ENCODE assay signal across 22 cellular contexts in genomic region chr7:137642467-137642866, GRCh38.
DNase-seq lines count a peak whose midpoint lies in the region; ATAC-seq, FAIRE-seq and TF ChIP-seq lines count a peak whose summit lies in the region.
"Had no signal": no experiment of that assay in that cellular context is flagged by ENCODE, and none has a peak within 500 bp of the region (broad histone marks: within the 10 kb centered on the region; RNA-seq: fewer than 3 reads in every experiment).

No MANE protein-coding gene starts in this region.

- FAIRE-seq in GM12892 (lab: Jason Lieb, UNC) = no peak
- FAIRE-seq: GM19239 had no signal

- H3K27ac Mint-ChIP-seq in WTC11 = no peak overlapping the region
- H3K27ac Mint-ChIP-seq: activated naive CD4-positive, alpha-beta T cell treated with anti-CD3 and anti-CD28 coated beads, Interleukin-2, amount 50 U/mL, for 24 hours; natural killer cell treated with Interleukin-12 subunit alpha and Interleukin-12 subunit beta and Interleukin-15 and Interleukin-18, amount 100 ng/mL, for 72 hours; type B pancreatic cell had no signal

- no peak overlapping the region for H3K4me3 Mint-ChIP-seq in WTC11
- H3K4me3 Mint-ChIP-seq: activated naive CD4-positive, alpha-beta T cell treated with anti-CD3 and anti-CD28 coated beads, Interleukin-2, amount 50 U/mL, for 24 hours; natural killer cell treated with Interleukin-12 subunit alpha and Interleukin-12 subunit beta and Interleukin-15 and Interleukin-18, amount 100 ng/mL, for 72 hours; type B pancreatic cell had no signal

- TF ChIP-seq CTCF in AG09309 (IDR thresholded peaks at IDR 0.05; ENCODE audit: control insufficient read depth, insufficient read depth, low read depth, low read length, missing control alignments) (no peak), WTC11 (IDR thresholded peaks at IDR 0.05) (no peak)

- POLR2A ChIA-PET in WTC11 (lab: Charles Lee) = interaction anchor here (0.6 to 0.7 kb wide), 2 partner anchors 1369 to 1704 kb away, joined by 3 to 7 read pairs; no protein-coding TSS in a partner anchor

- no peak for ATAC-seq in HG03521 (IDR thresholded peaks at IDR 0.05; ENCODE audit: unreplicated experiment)
- no peak for ATAC-seq in WTC11
- no peak for ATAC-seq in GM19395 (IDR thresholded peaks at IDR 0.05; ENCODE audit: unreplicated experiment)
- ATAC-seq: natural killer cell treated with Interleukin-12 subunit alpha and Interleukin-12 subunit beta and Interleukin-15 and Interleukin-18, amount 100 ng/mL, for 72 hours had no signal

- H3K4me1 Mint-ChIP-seq in WTC11 = peaks cover 10% of the 10 kb centered on the region
- H3K4me1 Mint-ChIP-seq: activated naive CD4-positive, alpha-beta T cell treated with anti-CD3 and anti-CD28 coated beads, Interleukin-2, amount 50 U/mL, for 24 hours had no signal

- H3K27me3 Mint-ChIP-seq in WTC11 (ENCODE audit: low read depth) = peaks cover 12% of the 10 kb centered on the region
- H3K27me3 Mint-ChIP-seq: type B pancreatic cell had no signal

- H3K9me3 Mint-ChIP-seq in WTC11 = peaks cover 19% of the 10 kb centered on the region
- H3K9me3 Mint-ChIP-seq: activated naive CD4-positive, alpha-beta T cell treated with anti-CD3 and anti-CD28 coated beads, Interleukin-2, amount 50 U/mL, for 24 hours; type B pancreatic cell had no signal

- TF ChIP-seq POLR2A in GM12892 (IDR thresholded peaks at IDR 0.05; ENCODE audit: low read depth, low read length) = no peak

- CTCF ChIA-PET in WTC11 (lab: Charles Lee) = interaction anchor here (1.0 kb wide), 1 partner anchor 16 kb away, joined by 3 read pairs; no protein-coding TSS in a partner anchor

- DNase-seq in AG09309 (ENCODE audit: low read depth) = peak; percentile 93
- DNase-seq in H4 (ENCODE audit: low spot score) = peak; percentile 85
- peak; percentile 0 for DNase-seq in OCI-M1 (lab: John Stamatoyannopoulos, UW)
- DNase-seq in epithelial cell of prostate (ENCODE audit: low read depth, low spot score) = peak; percentile 43
- no peak for DNase-seq in GM12892 (ENCODE audit: insufficient read length)
- DNase-seq in WTC11 (ENCODE audit: low spot score) = no peak
- DNase-seq: activated CD4-positive, CD25-positive, alpha-beta regulatory T cell treated with anti-CD3 and anti-CD28 coated beads, Interleukin-2, amount 50 U/mL, for 72 hours; activated CD8-positive, alpha-beta memory T cell treated with anti-CD3 and anti-CD28 coated beads, Interleukin-2, amount 50 U/mL, for 4 hours; BE2C; cerebellar nuclear complex; DMS79 treated with DMSO at 0.1 percent for 48 hours; NCI-H2171; stimulated activated CD4-positive, alpha-beta T cell treated with anti-CD3 and anti-CD28 coated beads, Interleukin-1b, Interleukin-23, amount 100 ng/mL, for 48 hours; T-helper 1 cell had no signal

- no peak overlapping the region for H3K4me3 ChIP-seq in AG09309 (ENCODE audit: control insufficient read depth, low read depth, low read length)
- H3K4me3 ChIP-seq: right atrium auricular region had no signal

- H3K27ac ChIP-seq in epithelial cell of prostate = no peak overlapping the region
- H3K27ac ChIP-seq: KMS-11, right atrium auricular region had no signal

- H3K36me3 Mint-ChIP-seq in WTC11 = peaks cover 2% of the 10 kb centered on the region; the same call in 1 of the 2 replicates
- H3K36me3 Mint-ChIP-seq: activated naive CD4-positive, alpha-beta T cell treated with anti-CD3 and anti-CD28 coated beads, Interleukin-2, amount 50 U/mL, for 24 hours; natural killer cell treated with Interleukin-12 subunit alpha and Interleukin-12 subunit beta and Interleukin-15 and Interleukin-18, amount 100 ng/mL, for 72 hours; type B pancreatic cell had no signal

TF ChIP-seq in WTC11, 78 proteins besides CTCF, POLR2A, EP300 and RAD21 (continues in another document):
- TF ChIP-seq JUN (CRISPR knock-in tag; IDR thresholded peaks at IDR 0.05) (no peak), HMGA2 (CRISPR knock-in tag; IDR thresholded peaks at IDR 0.05) (no peak), AFF4 (CRISPR knock-in tag; IDR thresholded peaks at IDR 0.05; ENCODE audit: borderline replicate concordance) (no peak), ETV6 (CRISPR knock-in tag; IDR thresholded peaks at IDR 0.05) (no peak), ZMAT4 (CRISPR knock-in tag; IDR thresholded peaks at IDR 0.05) (no peak), OVOL2 (CRISPR knock-in tag; IDR thresholded peaks at IDR 0.05; ENCODE audit: borderline replicate concordance) (no peak), ATF2 (CRISPR knock-in tag; IDR thresholded peaks at IDR 0.05; ENCODE audit: borderline replicate concordance, low read depth) (no peak), USF2 (CRISPR knock-in tag; IDR thresholded peaks at IDR 0.05) (no peak), ZNF416 (CRISPR knock-in tag; IDR thresholded peaks at IDR 0.05) (no peak), ZNF138 (CRISPR knock-in tag; conservative IDR thresholded peaks at IDR 0.05) (no peak), NR1H2 (CRISPR knock-in tag; IDR thresholded peaks at IDR 0.05) (no peak), CREB1 (CRISPR knock-in tag; IDR thresholded peaks at IDR 0.05) (no peak), ZNF219 (CRISPR knock-in tag; IDR thresholded peaks at IDR 0.05; ENCODE audit: borderline replicate concordance) (no peak), ATF1 (CRISPR knock-in tag; IDR thresholded peaks at IDR 0.05) (no peak), ZSCAN18 (CRISPR knock-in tag; IDR thresholded peaks at IDR 0.05) (no peak), TEAD1 (CRISPR knock-in tag; IDR thresholded peaks at IDR 0.05) (no peak), USF1 (CRISPR knock-in tag; IDR thresholded peaks at IDR 0.05) (no peak)

Comparison
In these comparisons a context has a peak if more than half of its experiments do, and no peak if none do; other contexts are left out.
1. DNase-seq: peak in AG09309 (single experiment), H4 (single experiment), OCI-M1 (single experiment) and epithelial cell of prostate (single experiment); none in GM12892 (single experiment) and WTC11 (single experiment).